22 cellular contexts compared by ENCODE assay signal in genomic region chr3:169615833-169616232, GRCh38. TPM values are rescaled to one million over a fixed set of nuclear protein-coding genes. Genes with fewer than 3 reads are reported as not detected.
"Had no signal": no experiment of that assay in that cellular context is flagged by ENCODE, and none has a peak within 500 bp of the region (broad histone marks: within the 10 kb centered on the region; RNA-seq: fewer than 3 reads in every experiment).

No MANE protein-coding gene starts in this region.

- FAIRE-seq: colon, keratinocyte had no signal

- H3K36me3 ChIP-seq: ovary, right lobe of liver, transverse colon had no signal

- H3K27me3 ChIP-seq: ovary, right lobe of liver, transverse colon had no signal

- DNase-seq: activated CD4-positive, alpha-beta memory T cell treated with anti-CD3 and anti-CD28 coated beads, Interleukin-2, amount 10 ng/mL, durations not matched to agents 7 days and 5 days; activated CD4-positive, alpha-beta T cell treated with anti-CD3 and anti-CD28 coated beads for 1 hour; activated CD4-positive, alpha-beta T cell treated with anti-CD3 and anti-CD28 coated beads, Interleukin-2, amount 10 ng/mL, durations not matched to agents 7 days and 5 days; activated CD8-positive, alpha-beta memory T cell treated with anti-CD3 and anti-CD28 coated beads, Interleukin-2, amount 50 U/mL, for 48 hours; activated gamma-delta T cell treated with Interleukin-2 at 50 U/mL for 16 hours; activated T-cell treated with anti-CD3 and anti-CD28 coated beads, Interleukin-2, amount 50 U/mL, for 24 hours; dorsolateral prefrontal cortex; effector memory CD4-positive, alpha-beta T cell; foreskin fibroblast; head of caudate nucleus; hippocampal formation; left cardiac atrium; mammary epithelial cell; naive B cell; ovary; right lobe of liver; stimulated activated CD4-positive, alpha-beta T cell treated with anti-CD3 and anti-CD28 coated beads, Interleukin-2, amount 100 ng/mL, for 48 hours; stimulated activated naive CD4-positive, alpha-beta T cell treated with Interleukin-2 at 50 U/mL for 16 hours; T-helper 2 cell; transverse colon had no signal

- H3K4me1 ChIP-seq: right lobe of liver, transverse colon had no signal

- H3K9me3 ChIP-seq: ovary, right lobe of liver, transverse colon had no signal

- H3K4me3 ChIP-seq: dorsolateral prefrontal cortex, ovary, right lobe of liver, transverse colon had no signal

- H3K27ac ChIP-seq: dorsolateral prefrontal cortex, ovary, right lobe of liver, transverse colon had no signal

RNA-seq across cellular contexts. Expression of gene MECOM, which starts 47.7 kb away (rescaled TPM):
- total RNA-seq: activated CD4-positive, alpha-beta memory T cell treated with anti-CD3 and anti-CD28 coated beads, Interleukin-2, amount 10 ng/mL, durations not matched to agents 7 days and 5 days; activated CD4-positive, alpha-beta T cell treated with anti-CD3 and anti-CD28 coated beads, Interleukin-2, amount 10 ng/mL, durations not matched to agents 7 days and 5 days had no signal
